ENCODE assay signal across 1 cellular context in the genomic region with DNA sequence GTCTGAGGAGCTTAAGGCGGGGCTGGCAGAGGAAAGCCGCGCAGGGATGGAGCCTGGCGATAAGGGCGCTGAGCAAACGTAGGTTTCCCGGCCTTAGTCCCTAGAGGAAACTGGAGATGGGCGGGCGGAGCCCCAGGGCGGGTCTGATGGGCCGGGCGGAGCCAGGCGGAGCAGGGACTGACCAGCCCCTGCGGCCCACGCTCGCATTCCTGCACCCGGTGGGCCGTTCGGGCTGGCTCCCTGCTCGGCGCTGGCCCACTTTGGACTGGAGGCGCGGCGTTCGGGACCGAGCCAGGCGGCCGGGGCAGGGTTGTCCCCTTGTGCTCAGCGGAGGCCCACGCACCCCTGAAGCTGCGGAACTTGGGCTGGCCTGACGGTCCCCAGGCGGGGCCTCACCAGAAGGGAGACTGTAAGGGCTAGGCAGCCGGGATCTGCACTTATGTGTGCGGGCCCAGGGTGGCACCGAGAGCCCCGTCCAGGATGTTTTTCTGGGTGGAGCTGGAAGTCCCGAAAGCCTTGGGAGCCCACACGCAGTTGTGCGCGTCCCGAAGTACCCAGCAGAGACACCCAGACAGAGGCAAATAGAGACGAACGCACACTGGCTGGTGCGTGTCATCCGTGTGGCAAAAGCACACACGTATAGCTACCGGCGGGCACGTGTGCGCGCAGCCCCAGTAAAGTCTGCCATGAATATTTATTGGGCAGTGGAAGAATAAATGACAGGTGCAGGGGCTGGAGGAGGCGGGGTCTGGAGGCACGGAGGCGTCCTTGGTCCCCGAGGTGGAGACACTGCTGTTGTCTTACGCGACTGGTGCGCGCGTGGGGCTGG.
TF ChIP-seq lines count a peak whose summit lies in the region.

No MANE protein-coding gene starts in this region.

TF ChIP-seq in HEK293, 187 proteins besides CTCF, POLR2A, EP300 and RAD21 (continued from another document and continues in another):
- 0 out of 2 replicates have a peak, but pooled peaks have one; percentile 59 for TF ChIP-seq PBX3 (CRISPR knock-in tag; IDR thresholded peaks at IDR 0.05)
- no peak for TF ChIP-seq ZNF580 (tag by site-specific recombination; IDR thresholded peaks at IDR 0.05)
- no peak for TF ChIP-seq ZNF521 (tag by site-specific recombination; IDR thresholded peaks at IDR 0.05)
- peak; percentile 95 for TF ChIP-seq ZBTB17 (tag by site-specific recombination; IDR thresholded peaks at IDR 0.05)
- no peak for TF ChIP-seq MEIS1 (CRISPR knock-in tag; IDR thresholded peaks at IDR 0.05; ENCODE audit: borderline replicate concordance)
- TF ChIP-seq WT1 (tag by site-specific recombination; IDR thresholded peaks at IDR 0.05): 0 out of 2 replicates have a peak, but pooled peaks have one; percentile 20
- 0 out of 2 replicates have a peak, but pooled peaks have one; percentile 6 for TF ChIP-seq GLIS1 (tag by site-specific recombination; IDR thresholded peaks at IDR 0.05)
- no peak for TF ChIP-seq ZNF660 (tag by site-specific recombination; IDR thresholded peaks at IDR 0.05)
- TF ChIP-seq ZNF239 (tag by site-specific recombination; IDR thresholded peaks at IDR 0.05): no peak
- peak; percentile 98 for TF ChIP-seq ZNF10 (tag by site-specific recombination; IDR thresholded peaks at IDR 0.05)
- no peak for TF ChIP-seq BCL11B (tag by site-specific recombination; IDR thresholded peaks at IDR 0.05; ENCODE audit: low read depth)
- peak; percentile 99 for TF ChIP-seq PRDM10 (tag by site-specific recombination; IDR thresholded peaks at IDR 0.05)
- TF ChIP-seq, protein P1, sequence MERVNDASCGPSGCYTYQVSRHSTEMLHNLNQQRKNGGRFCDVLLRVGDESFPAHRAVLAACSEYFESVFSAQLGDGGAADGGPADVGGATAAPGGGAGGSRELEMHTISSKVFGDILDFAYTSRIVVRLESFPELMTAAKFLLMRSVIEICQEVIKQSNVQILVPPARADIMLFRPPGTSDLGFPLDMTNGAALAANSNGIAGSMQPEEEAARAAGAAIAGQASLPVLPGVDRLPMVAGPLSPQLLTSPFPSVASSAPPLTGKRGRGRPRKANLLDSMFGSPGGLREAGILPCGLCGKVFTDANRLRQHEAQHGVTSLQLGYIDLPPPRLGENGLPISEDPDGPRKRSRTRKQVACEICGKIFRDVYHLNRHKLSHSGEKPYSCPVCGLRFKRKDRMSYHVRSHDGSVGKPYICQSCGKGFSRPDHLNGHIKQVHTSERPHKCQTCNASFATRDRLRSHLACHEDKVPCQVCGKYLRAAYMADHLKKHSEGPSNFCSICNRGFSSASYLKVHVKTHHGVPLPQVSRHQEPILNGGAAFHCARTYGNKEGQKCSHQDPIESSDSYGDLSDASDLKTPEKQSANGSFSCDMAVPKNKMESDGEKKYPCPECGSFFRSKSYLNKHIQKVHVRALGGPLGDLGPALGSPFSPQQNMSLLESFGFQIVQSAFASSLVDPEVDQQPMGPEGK (tag by site-specific recombination; IDR thresholded peaks at IDR 0.05): peak; percentile 89
- peak; percentile 53 for TF ChIP-seq INSM2 (tag by site-specific recombination; IDR thresholded peaks at IDR 0.05)
- peak; percentile 28; the same call in 1 of the 2 replicates for TF ChIP-seq ZSCAN4 (tag by site-specific recombination; IDR thresholded peaks at IDR 0.05)
- TF ChIP-seq EGR2 (tag by site-specific recombination; IDR thresholded peaks at IDR 0.05; ENCODE audit: low read depth): peak; percentile 87
- TF ChIP-seq IKZF3 (tag by site-specific recombination; IDR thresholded peaks at IDR 0.05): peak; percentile 61; the same call in 1 of the 2 replicates
- peak; percentile 49; the same call in 1 of the 2 replicates for TF ChIP-seq ZNF76 (tag by site-specific recombination; IDR thresholded peaks at IDR 0.05; ENCODE audit: borderline replicate concordance, low read depth)
- TF ChIP-seq SP3 (tag by site-specific recombination; IDR thresholded peaks at IDR 0.05): peak; percentile 81
- no peak for TF ChIP-seq ZNF548 (tag by site-specific recombination; IDR thresholded peaks at IDR 0.05)
- TF ChIP-seq, protein P2, sequence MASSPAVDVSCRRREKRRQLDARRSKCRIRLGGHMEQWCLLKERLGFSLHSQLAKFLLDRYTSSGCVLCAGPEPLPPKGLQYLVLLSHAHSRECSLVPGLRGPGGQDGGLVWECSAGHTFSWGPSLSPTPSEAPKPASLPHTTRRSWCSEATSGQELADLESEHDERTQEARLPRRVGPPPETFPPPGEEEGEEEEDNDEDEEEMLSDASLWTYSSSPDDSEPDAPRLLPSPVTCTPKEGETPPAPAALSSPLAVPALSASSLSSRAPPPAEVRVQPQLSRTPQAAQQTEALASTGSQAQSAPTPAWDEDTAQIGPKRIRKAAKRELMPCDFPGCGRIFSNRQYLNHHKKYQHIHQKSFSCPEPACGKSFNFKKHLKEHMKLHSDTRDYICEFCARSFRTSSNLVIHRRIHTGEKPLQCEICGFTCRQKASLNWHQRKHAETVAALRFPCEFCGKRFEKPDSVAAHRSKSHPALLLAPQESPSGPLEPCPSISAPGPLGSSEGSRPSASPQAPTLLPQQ (tag by site-specific recombination; IDR thresholded peaks at IDR 0.05): peak; percentile 51; the same call in 1 of the 2 replicates
- TF ChIP-seq KLF9 (tag by site-specific recombination; IDR thresholded peaks at IDR 0.05; ENCODE audit: low read depth): peak; percentile 29; the same call in 1 of the 2 replicates
- no peak for TF ChIP-seq ZNF621 (tag by site-specific recombination; IDR thresholded peaks at IDR 0.05)
- no peak for TF ChIP-seq ZNF426 (tag by site-specific recombination; IDR thresholded peaks at IDR 0.05)
- TF ChIP-seq ZBTB7A (tag by site-specific recombination; IDR thresholded peaks at IDR 0.05; ENCODE audit: low read depth): peak; percentile 30; the same call in 1 of the 2 replicates
- peak; percentile 96 for TF ChIP-seq ZXDB (tag by site-specific recombination; IDR thresholded peaks at IDR 0.05)
- no peak for TF ChIP-seq ZNF184 (tag by site-specific recombination; IDR thresholded peaks at IDR 0.05)
- no peak for TF ChIP-seq ZNF785 (tag by site-specific recombination; IDR thresholded peaks at IDR 0.05)
- no peak for TF ChIP-seq ZNF280D (tag by site-specific recombination; IDR thresholded peaks at IDR 0.05)
- TF ChIP-seq, protein P3, sequence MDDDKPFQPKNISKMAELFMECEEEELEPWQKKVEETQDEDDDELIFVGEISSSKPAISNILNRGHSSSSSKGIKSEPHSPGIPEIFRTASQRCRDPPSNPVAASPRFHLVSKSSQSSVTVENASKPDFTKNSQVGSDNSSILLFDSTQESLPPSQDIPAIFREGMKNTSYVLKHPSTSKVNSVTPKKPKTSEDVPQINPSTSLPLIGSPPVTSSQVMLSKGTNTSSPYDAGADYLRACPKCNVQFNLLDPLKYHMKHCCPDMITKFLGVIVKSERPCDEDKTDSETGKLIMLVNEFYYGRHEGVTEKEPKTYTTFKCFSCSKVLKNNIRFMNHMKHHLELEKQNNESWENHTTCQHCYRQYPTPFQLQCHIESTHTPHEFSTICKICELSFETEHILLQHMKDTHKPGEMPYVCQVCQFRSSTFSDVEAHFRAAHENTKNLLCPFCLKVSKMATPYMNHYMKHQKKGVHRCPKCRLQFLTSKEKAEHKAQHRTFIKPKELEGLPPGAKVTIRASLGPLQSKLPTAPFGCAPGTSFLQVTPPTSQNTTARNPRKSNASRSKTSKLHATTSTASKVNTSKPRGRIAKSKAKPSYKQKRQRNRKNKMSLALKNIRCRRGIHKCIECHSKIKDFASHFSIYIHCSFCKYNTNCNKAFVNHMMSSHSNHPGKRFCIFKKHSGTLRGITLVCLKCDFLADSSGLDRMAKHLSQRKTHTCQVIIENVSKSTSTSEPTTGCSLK (tag by site-specific recombination; IDR thresholded peaks at IDR 0.05): no peak
- TF ChIP-seq KLF1 (tag by site-specific recombination; IDR thresholded peaks at IDR 0.05): peak; percentile 99
- TF ChIP-seq ZNF664 (tag by site-specific recombination; IDR thresholded peaks at IDR 0.05): no peak
- no peak for TF ChIP-seq ZNF624 (tag by site-specific recombination; IDR thresholded peaks at IDR 0.05)
- peak; percentile 96 for TF ChIP-seq ZNF600 (tag by site-specific recombination; IDR thresholded peaks at IDR 0.05)
- TF ChIP-seq ZBTB1 (tag by site-specific recombination; IDR thresholded peaks at IDR 0.05): 0 out of 2 replicates have a peak, but pooled peaks have one; percentile 6
- TF ChIP-seq ZNF473 (tag by site-specific recombination; IDR thresholded peaks at IDR 0.05): no peak
- no peak for TF ChIP-seq FEZF1 (tag by site-specific recombination; IDR thresholded peaks at IDR 0.05)
